8 cellular contexts compared by ENCODE assay signal in genomic region chr3:66998075-66998898, GRCh38. TPM values are rescaled to one million over a fixed set of nuclear protein-coding genes. Genes with fewer than 3 reads are reported as not detected.
A peak's percentile ranks its signal among the peaks of the same experiment; 100 is the strongest.
DNase-seq lines count a peak whose midpoint lies in the region; ATAC-seq and FAIRE-seq lines count a peak whose summit lies in the region.

Gene KBTBD8 (plus strand): TSS chr3:66998307. CDS start chr3:66998356, 49 bp downstream.

- peak within 1 kb of the TSS; percentile 86 for H3K4me3 ChIP-seq in effector memory CD4-positive, alpha-beta T cell (ENCODE audit: insufficient read depth, low read depth, low read length, poor library complexity, severe bottlenecking)

- H3K36me3 ChIP-seq in effector memory CD4-positive, alpha-beta T cell (ENCODE audit: control insufficient read depth, insufficient read depth, low read length) = peaks cover under 1% of the 10 kb centered on the region

- peak; percentile 99 for FAIRE-seq in HTR-8/SVneo (lab: Jason Lieb, UNC)

- H3K27me3 ChIP-seq in effector memory CD4-positive, alpha-beta T cell (replicated peaks; ENCODE audit: control insufficient read depth, insufficient read depth, low read length, poor library complexity, severe bottlenecking) = no peaks in the 10 kb centered on the region

- ATAC-seq in GM21367 (IDR thresholded peaks at IDR 0.05; ENCODE audit: unreplicated experiment) = peak; percentile 88

- no peaks in the 10 kb centered on the region for H3K9me3 ChIP-seq in effector memory CD4-positive, alpha-beta T cell (ENCODE audit: control insufficient read depth, low read length)

- DNase-seq in COR-L47 (lab: John Stamatoyannopoulos, UW) (peak; percentile 93), HTR-8/SVneo (ENCODE audit: insufficient read length, low spot score) (peak; percentile 96), NOMO-1 treated with DMSO at 0.1 percent for 48 hours (lab: John Stamatoyannopoulos, UW; ENCODE audit: unreplicated experiment) (peak; percentile 99), lung microvascular endothelial cell (ENCODE audit: low read depth in 2 of 2) (peak; percentile 99)
- peak; percentile 96 to 97 for DNase-seq in activated CD8-positive, alpha-beta memory T cell treated with anti-CD3 and anti-CD28 coated beads for 4 hours (ENCODE audit: low read depth in 2 of 2)
- peak; percentile 93 to 97 (median 96) for DNase-seq in effector memory CD4-positive, alpha-beta T cell
- DNase-seq in stimulated activated CD4-positive, alpha-beta T cell treated with anti-CD3 and anti-CD28 coated beads, TNF-alpha, amount 100 ng/mL, for 4 hours (ENCODE audit: low read depth in 3 of 3) = peak; percentile 91 to 97 (median 95)

- no peaks in the 10 kb centered on the region for H3K4me1 ChIP-seq in effector memory CD4-positive, alpha-beta T cell (ENCODE audit: control insufficient read depth, insufficient read depth, low read length, poor library complexity, severe bottlenecking)

- H3K27ac ChIP-seq in effector memory CD4-positive, alpha-beta T cell (ENCODE audit: insufficient read depth, low read length, poor library complexity, severe bottlenecking) = peak within 1 kb of the TSS; percentile 68

RNA-seq across cellular contexts. Expression of gene KBTBD8, which starts in this region (rescaled TPM):
- 1.5 and 2.4 TPM in 2 replicates for total RNA-seq in lung microvascular endothelial cell

Comparison
In these comparisons a context has a peak if more than half of its experiments do, and no peak if none do; other contexts are left out.
1. Peak in every context shown above with its lines: DNase-seq, ATAC-seq, H3K4me3 ChIP-seq and H3K27ac ChIP-seq.